12 cellular contexts compared by ENCODE assay signal in the genomic region with DNA sequence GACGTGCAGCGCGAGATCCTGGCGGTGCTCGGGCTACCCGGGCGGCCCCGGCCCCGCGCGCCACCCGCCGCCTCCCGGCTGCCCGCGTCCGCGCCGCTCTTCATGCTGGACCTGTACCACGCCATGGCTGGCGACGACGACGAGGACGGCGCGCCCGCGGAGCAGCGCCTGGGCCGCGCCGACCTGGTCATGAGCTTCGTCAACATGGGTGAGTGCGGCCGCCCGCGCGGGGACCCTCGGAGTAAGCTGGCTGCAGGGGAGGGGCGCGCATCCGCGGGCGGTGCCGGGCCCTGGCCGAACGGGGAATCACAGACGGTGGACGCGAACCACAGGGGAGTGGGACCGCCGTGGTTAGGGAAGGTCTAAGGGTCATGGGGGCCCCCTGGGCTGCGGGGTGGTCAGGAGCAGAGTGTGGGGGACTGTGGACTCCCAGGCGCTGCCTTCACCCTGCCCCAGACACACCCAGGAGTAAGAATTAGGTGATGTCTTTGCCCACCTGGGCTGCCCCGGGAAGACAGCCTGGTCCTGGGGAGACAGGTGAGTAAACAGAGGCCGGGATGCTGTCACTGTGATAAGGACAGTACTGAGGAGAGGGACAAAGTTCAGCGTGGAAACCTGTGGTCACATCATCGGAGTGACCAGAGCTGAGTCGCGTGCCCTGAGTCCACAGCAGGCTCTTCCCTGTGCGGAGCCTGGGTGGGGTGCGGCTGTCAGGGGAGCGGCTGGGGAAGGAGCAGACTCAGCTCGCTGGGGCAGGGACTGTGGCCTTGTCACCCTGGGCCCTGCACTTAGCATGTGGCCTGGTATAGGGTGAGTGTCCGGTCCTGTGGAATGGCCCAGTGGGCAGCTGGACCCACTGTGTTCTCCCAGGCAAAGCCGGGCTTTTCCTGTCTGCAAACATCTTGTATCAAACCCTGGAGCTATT. TPM values are rescaled to one million over a fixed set of nuclear protein-coding genes. Genes with fewer than 3 reads are reported as not detected.
DNase-seq lines count a peak whose midpoint lies in the region; ATAC-seq, FAIRE-seq and TF ChIP-seq lines count a peak whose summit lies in the region.
"Not testable (repeated sequence)": the region's sequence is repeated elsewhere in the genome, so short reads cannot be mapped to it uniquely, and the experiment has no call there.
"Had no signal": no experiment of that assay in that cellular context is flagged by ENCODE, and none has a peak within 500 bp of the region (broad histone marks: within the 10 kb centered on the region; RNA-seq: fewer than 3 reads in every experiment).

No MANE protein-coding gene starts in this region.

- TF ChIP-seq RAD21 in HepG2 (CRISPR knock-in tag; IDR thresholded peaks at IDR 0.05): not testable (repeated sequence)

- BruUV-seq in HepG2 (replicated peaks; lab: Mats Ljungman, UMichigan): not testable (repeated sequence)

- not testable (repeated sequence) for ATAC-seq in T-helper 17 cell
- ATAC-seq in HepG2: peak; percentile 14; the same call in 2 of the 3 replicates
- peak; percentile 3 for ATAC-seq in thoracic aorta (ENCODE audit: insufficient number of reproducible peaks, low FRiP score, low read depth)

- not testable (repeated sequence) for H3K9me3 Mint-ChIP-seq in CD4-positive, alpha-beta memory T cell; activated T-helper 2 cell treated with anti-CD3 and anti-CD28 coated beads, Interferon-gamma antibody, Interleukin-2, Interleukin-4, amounts not matched to agents 10 μg/mL and 5 μg/mL and 100 μg/mL, durations not matched to agents 14 hours and 24 hours and 36 hours; dendritic cell treated with granulocyte-macrophage colony-stimulating factor and Interleukin-4, amounts not matched to agents 40 ng/mL and 50 ng/mL, for 4 days; osteocyte (ENCODE audit: unreplicated experiment)

- intact Hi-C loops in CD4-positive, alpha-beta memory T cell (cut with micrococcal nuclease); activated T-helper 2 cell treated with anti-CD3 and anti-CD28 coated beads, Interferon-gamma antibody, Interleukin-2, Interleukin-4, amounts not matched to agents 10 μg/mL and 5 μg/mL and 100 μg/mL, durations not matched to agents 14 hours and 24 hours and 36 hours (cut with micrococcal nuclease); dendritic cell treated with granulocyte-macrophage colony-stimulating factor and Interleukin-4, amounts not matched to agents 40 ng/mL and 50 ng/mL, for 4 days (cut with micrococcal nuclease); HepG2 (cut with micrococcal nuclease; ENCODE audit: unreplicated experiment): not testable (repeated sequence)

- H3K27me3 ChIP-seq in CD4-positive, alpha-beta memory T cell (ENCODE audit: insufficient read depth, low read length); thoracic aorta (replicated peaks; ENCODE audit: insufficient read depth): not testable (repeated sequence)
- H3K27me3 ChIP-seq in HUES48 (ENCODE audit: control insufficient read depth, insufficient read depth, low read length) (peaks cover 54% of the 10 kb centered on the region), HepG2 (ENCODE audit: control insufficient read depth in 1 of 2, insufficient read depth in 2 of 2, low read length in 2 of 2) (peaks cover 7 to 36% of the 10 kb centered on the region in 2 experiments)

- TF ChIP-seq EP300 in HepG2 (IDR thresholded peaks at IDR 0.05; ENCODE audit: low read depth in 2 of 2, low read length in 2 of 2); HepG2 (CRISPR knock-in tag; IDR thresholded peaks at IDR 0.05; ENCODE audit: borderline replicate concordance): not testable (repeated sequence)

- CTCF ChIA-PET in CD4-positive, alpha-beta memory T cell (lab: Charles Lee; ENCODE audit: partially characterized antibody); HepG2 (lab: Yijun Ruan, JAX; ENCODE audit: low intra/inter-chr PET ratio, low total read pairs): not testable (repeated sequence)

- not testable (repeated sequence) for H3K79me2 ChIP-seq in HepG2 (ENCODE audit: insufficient read depth, low read length)

- peak overlapping the region; percentile 45 to 79 (median 62) for H3K4me3 Mint-ChIP-seq in CD4-positive, alpha-beta memory T cell
- H3K4me3 Mint-ChIP-seq in T-helper 17 cell (peak overlapping the region; percentile 74), osteocyte (ENCODE audit: unreplicated experiment) (peak overlapping the region; percentile 59)
- peak overlapping the region; percentile 52 for H3K4me3 Mint-ChIP-seq in activated T-helper 2 cell treated with anti-CD3 and anti-CD28 coated beads, Interferon-gamma antibody, Interleukin-2, Interleukin-4, amounts not matched to agents 10 μg/mL and 5 μg/mL and 100 μg/mL, durations not matched to agents 14 hours and 24 hours and 36 hours (ENCODE audit: low read depth)
- peak overlapping the region; percentile 51 for H3K4me3 Mint-ChIP-seq in dendritic cell treated with granulocyte-macrophage colony-stimulating factor and Interleukin-4, amounts not matched to agents 40 ng/mL and 50 ng/mL, for 4 days

- H3K4me3 ChIP-seq in CD4-positive, alpha-beta memory T cell (ENCODE audit: low read length in 2 of 2); HepG2 (replicated peaks in 1 of 3; ENCODE audit: insufficient read depth in 1 of 3, low read depth in 2 of 3, low read length in 3 of 3); thoracic aorta: not testable (repeated sequence)
- peak overlapping the region; percentile 66; the same call in 1 of the 2 replicates for H3K4me3 ChIP-seq in HUES48 (ENCODE audit: low read depth, low read length)

- H3K36me3 ChIP-seq in CD4-positive, alpha-beta memory T cell (ENCODE audit: insufficient read depth, low read length); HUES48 (ENCODE audit: control insufficient read depth, insufficient read depth, low read length); HepG2 (replicated peaks in 1 of 2; ENCODE audit: control insufficient read depth in 1 of 2, insufficient read depth in 2 of 2, low read length in 2 of 2); thoracic aorta: not testable (repeated sequence)

- not testable (repeated sequence) for H4K20me1 ChIP-seq in HepG2 (ENCODE audit: insufficient read depth, low read length)

- TF ChIP-seq CTCF in HepG2 (CRISPR knock-in tag; IDR thresholded peaks at IDR 0.05); osteocyte (IDR thresholded peaks at IDR 0.05); thoracic aorta (IDR thresholded peaks at IDR 0.05): not testable (repeated sequence)

- H3K9me3 ChIP-seq in CD4-positive, alpha-beta memory T cell (ENCODE audit: control insufficient read depth in 1 of 2, low read length in 2 of 2); HUES48 (ENCODE audit: control insufficient read depth, insufficient read depth, low read length); T-helper 17 cell (ENCODE audit: control insufficient read depth, low read length, poor library complexity, severe bottlenecking); HepG2 (ENCODE audit: low read length); thoracic aorta: not testable (repeated sequence)

- DNase-seq in CD4-positive, alpha-beta memory T cell; T-helper 17 cell; activated T-helper 2 cell treated with anti-CD3 and anti-CD28 coated beads, Interferon-gamma antibody, Interleukin-2, Interleukin-4, amounts not matched to agents 10 μg/mL and 5 μg/mL and 100 μg/mL, durations not matched to agents 14 hours and 24 hours and 36 hours (ENCODE audit: low spot score); HepG2 (ENCODE audit: low spot score); osteocyte (ENCODE audit: extremely low spot score, unreplicated experiment); thoracic aorta (ENCODE audit: low spot score): not testable (repeated sequence)

- peaks cover 10 to 15% of the 10 kb centered on the region in 2 donors for H3K27me3 Mint-ChIP-seq in CD4-positive, alpha-beta memory T cell
- H3K27me3 Mint-ChIP-seq in T-helper 17 cell: peaks cover 32% of the 10 kb centered on the region
- H3K27me3 Mint-ChIP-seq in activated T-helper 2 cell treated with anti-CD3 and anti-CD28 coated beads, Interferon-gamma antibody, Interleukin-2, Interleukin-4, amounts not matched to agents 10 μg/mL and 5 μg/mL and 100 μg/mL, durations not matched to agents 14 hours and 24 hours and 36 hours (ENCODE audit: low read depth): peaks cover 32% of the 10 kb centered on the region
- peaks cover 51% of the 10 kb centered on the region for H3K27me3 Mint-ChIP-seq in dendritic cell treated with granulocyte-macrophage colony-stimulating factor and Interleukin-4, amounts not matched to agents 40 ng/mL and 50 ng/mL, for 4 days
- peaks cover 12% of the 10 kb centered on the region for H3K27me3 Mint-ChIP-seq in osteocyte (ENCODE audit: unreplicated experiment)

- H3K4me1 Mint-ChIP-seq in CD4-positive, alpha-beta memory T cell: peaks cover 2 to 12% (median 5%) of the 10 kb centered on the region in 4 donors
- H3K4me1 Mint-ChIP-seq in T-helper 17 cell; activated T-helper 2 cell treated with anti-CD3 and anti-CD28 coated beads, Interferon-gamma antibody, Interleukin-2, Interleukin-4, amounts not matched to agents 10 μg/mL and 5 μg/mL and 100 μg/mL, durations not matched to agents 14 hours and 24 hours and 36 hours (ENCODE audit: low read depth); osteocyte (ENCODE audit: unreplicated experiment): not testable (repeated sequence)
- peaks cover 14% of the 10 kb centered on the region for H3K4me1 Mint-ChIP-seq in dendritic cell treated with granulocyte-macrophage colony-stimulating factor and Interleukin-4, amounts not matched to agents 40 ng/mL and 50 ng/mL, for 4 days (ENCODE audit: low read depth)

- POLR2A ChIA-PET in CD4-positive, alpha-beta memory T cell (lab: Charles Lee; ENCODE audit: partially characterized antibody): not testable (repeated sequence)
- POLR2A ChIA-PET in HepG2 (lab: Yijun Ruan, JAX): interaction anchor here (0.6 kb wide), 1 partner anchor 14 kb away, joined by 3 read pairs; no protein-coding TSS in a partner anchor

- peak overlapping the region in 2 of 7 donors; percentile 23 to 70 for H3K27ac Mint-ChIP-seq in CD4-positive, alpha-beta memory T cell
- H3K27ac Mint-ChIP-seq in T-helper 17 cell; activated T-helper 2 cell treated with anti-CD3 and anti-CD28 coated beads, Interferon-gamma antibody, Interleukin-2, Interleukin-4, amounts not matched to agents 10 μg/mL and 5 μg/mL and 100 μg/mL, durations not matched to agents 14 hours and 24 hours and 36 hours; dendritic cell treated with granulocyte-macrophage colony-stimulating factor and Interleukin-4, amounts not matched to agents 40 ng/mL and 50 ng/mL, for 4 days; osteocyte (ENCODE audit: unreplicated experiment): not testable (repeated sequence)

- H3K4me2 ChIP-seq in HepG2 (ENCODE audit: low read depth, low read length): peak overlapping the region; percentile 87; the same call in 1 of the 2 replicates

- H3K36me3 Mint-ChIP-seq in CD4-positive, alpha-beta memory T cell; T-helper 17 cell (ENCODE audit: low read depth); activated T-helper 2 cell treated with anti-CD3 and anti-CD28 coated beads, Interferon-gamma antibody, Interleukin-2, Interleukin-4, amounts not matched to agents 10 μg/mL and 5 μg/mL and 100 μg/mL, durations not matched to agents 14 hours and 24 hours and 36 hours (ENCODE audit: low read depth); dendritic cell treated with granulocyte-macrophage colony-stimulating factor and Interleukin-4, amounts not matched to agents 40 ng/mL and 50 ng/mL, for 4 days (ENCODE audit: low read depth); osteocyte (ENCODE audit: unreplicated experiment): not testable (repeated sequence)

- H3K4me1 ChIP-seq in CD4-positive, alpha-beta memory T cell (ENCODE audit: insufficient read depth, low read length); HUES48 (ENCODE audit: control insufficient read depth, insufficient read depth, low read length): not testable (repeated sequence)
- peaks cover 12% of the 10 kb centered on the region; the same call in 1 of the 2 replicates for H3K4me1 ChIP-seq in HepG2 (ENCODE audit: insufficient read depth, low read length)
- peaks cover 0 to 12% of the 10 kb centered on the region in 2 donors for H3K4me1 ChIP-seq in thoracic aorta (ENCODE audit: control insufficient read depth in 1 of 2, low read depth in 2 of 2)

- FAIRE-seq in HepG2 (lab: Jason Lieb, UNC): not testable (repeated sequence)

- H3K27ac ChIP-seq in CD4-positive, alpha-beta memory T cell (ENCODE audit: low read depth, low read length); HUES48 (ENCODE audit: low read depth, low read length); HepG2 (ENCODE audit: extremely low read length, insufficient read depth, low read length); thoracic aorta: not testable (repeated sequence)

- 66% methylated on average over 11 of the region's 67 CpGs for WGBS in HepG2 (ENCODE audit: low lambda C conversion rate)

- H3K9ac ChIP-seq in HUES48 (ENCODE audit: low read depth, low read length); HepG2 (ENCODE audit: insufficient read depth, low read depth, low read length): not testable (repeated sequence)

- not testable (repeated sequence) for H2AFZ ChIP-seq in HepG2 (ENCODE audit: low read length)

- in situ Hi-C loops in HepG2 (cut with HindIII; ENCODE audit: extremely low pct_ligation_motif_present, low pct_unique_long_range_greater_than_20kb): not testable (repeated sequence)

- TF ChIP-seq POLR2A in HepG2 (IDR thresholded peaks at IDR 0.05; ENCODE audit: insufficient read depth in 1 of 2, low read depth in 2 of 2, low read length in 2 of 2): not testable (repeated sequence)

RNA-seq across cellular contexts. Expression of gene BMP8A, which starts 0.9 kb away (rescaled TPM):
- not detected for total RNA-seq in CD4-positive, alpha-beta memory T cell
- polyA plus RNA-seq in CD4-positive, alpha-beta memory T cell: not detected
- total RNA-seq in T-helper 17 cell: under 1 TPM in 1 of 2 donors, not detected in 1; 0.23 TPM
- total RNA-seq in activated T-helper 2 cell treated with anti-CD3 and anti-CD28 coated beads, Interferon-gamma antibody, Interleukin-2, Interleukin-4, amounts not matched to agents 10 μg/mL and 5 μg/mL and 100 μg/mL, durations not matched to agents 14 hours and 24 hours and 36 hours: 0.11 TPM in 1 of 2 replicates, not detected in the other
- total RNA-seq in HepG2 (2016; rRNA removed; fragmentation: Illumina TruSeq; extraction: Trizol): not detected in 2 replicates
- not detected in 2 replicates for total RNA-seq in HepG2 (2016; cell fraction: cytosol; rRNA removed; fragmentation: Illumina TruSeq; extraction: Trizol; ENCODE audit: low read depth)
- not detected in 2 replicates for total RNA-seq in HepG2 (2016; cell fraction: insoluble cytoplasmic fraction; rRNA removed; fragmentation: Illumina TruSeq; extraction: Trizol)
- total RNA-seq in HepG2 (2016; cell fraction: membrane; rRNA removed; fragmentation: Illumina TruSeq; extraction: Trizol): not detected in 2 replicates
- not detected in 2 replicates for total RNA-seq in HepG2 (2016; cell fraction: nucleus; rRNA removed; fragmentation: Illumina TruSeq; extraction: Trizol)
- 0.05 TPM in 1 of 2 replicates, not detected in the other for polyA plus RNA-seq in HepG2 (2011; rRNA removed)
- polyA plus RNA-seq in HepG2 (2011; cell fraction: cytosol; rRNA removed): not detected in 2 replicates
- 0.13 TPM in 1 of 2 replicates, not detected in the other for polyA plus RNA-seq in HepG2 (2011; cell fraction: nucleus; rRNA removed)
- polyA plus RNA-seq in HepG2 (2012): 0.08 TPM in 1 of 2 replicates, not detected in the other
- polyA plus RNA-seq in HepG2 (2016; cell fraction: cytosol; fragmentation: Illumina TruSeq; extraction: Trizol; ENCODE audit: low read depth): 0.07 TPM in 1 of 2 replicates, not detected in the other
- polyA plus RNA-seq in HepG2 (2016; cell fraction: insoluble cytoplasmic fraction; fragmentation: Illumina TruSeq; extraction: Trizol; ENCODE audit: low read depth): not detected in 2 replicates
- polyA plus RNA-seq in HepG2 (2016; cell fraction: membrane; fragmentation: Illumina TruSeq; extraction: Trizol; ENCODE audit: low read depth): not detected in 2 replicates
- polyA plus RNA-seq in HepG2 (2016; cell fraction: nucleus; fragmentation: Illumina TruSeq; extraction: Trizol; ENCODE audit: insufficient read depth, low read depth): not detected in 2 replicates
- polyA minus RNA-seq in HepG2 (2011; rRNA and poly(A)+ RNA removed; ENCODE audit: low replicate concordance): 0.09 TPM in 1 of 2 replicates, not detected in the other
- polyA minus RNA-seq in HepG2 (2011; cell fraction: cytosol; rRNA and poly(A)+ RNA removed): not detected in 2 replicates
- not detected in 2 replicates for polyA minus RNA-seq in HepG2 (2011; cell fraction: nucleus; rRNA and poly(A)+ RNA removed)
- not detected in 2 replicates for total RNA-seq in osteocyte
- not detected for total RNA-seq in thoracic aorta
- total RNA-seq: epithelial cell of proximal tubule; GM23248; left ventricle myocardium superior; T-helper 2 cell treated with Interferon-gamma antibody and Interleukin-4, amounts not matched to agents 100 ng/mL and 5 ng/mL, for 36 hours had no signal
- polyA plus RNA-seq: GM23248 had no signal
